ENCODE assay signal across 29 cellular contexts in the genomic region with DNA sequence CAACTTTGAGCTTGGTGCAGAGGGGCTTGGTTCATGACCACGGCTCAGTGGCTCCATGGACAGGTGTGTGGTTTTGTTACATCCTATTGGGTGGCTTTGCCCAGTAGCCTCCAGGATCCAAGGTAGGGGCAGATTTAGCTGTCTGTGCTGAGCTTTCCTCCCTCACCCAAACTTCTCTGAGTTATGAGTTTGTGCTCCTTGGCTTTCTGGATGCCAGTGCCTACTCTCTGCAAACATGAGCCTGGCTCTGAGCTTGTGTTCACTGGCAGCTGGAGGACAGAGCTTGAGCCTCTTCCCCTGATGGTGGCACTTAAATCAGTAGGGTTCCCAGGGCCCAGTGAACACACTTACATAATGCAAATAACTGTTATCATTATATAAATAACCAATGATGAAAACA.
"Had no signal": no experiment of that assay in that cellular context is flagged by ENCODE, and none has a peak within 500 bp of the region (broad histone marks: within the 10 kb centered on the region; RNA-seq: fewer than 3 reads in every experiment).

No MANE protein-coding gene starts in this region.

- H3K4me2 ChIP-seq: neural progenitor cell had no signal

- H3K27ac ChIP-seq: left lung, lower lobe of right lung, neural progenitor cell, neutrophil, ovary, right atrium auricular region, skin epidermis, testis, thyroid gland, upper lobe of right lung had no signal

- FAIRE-seq: keratinocyte, urothelium cell line had no signal

- H2AFZ ChIP-seq: neural progenitor cell had no signal

- H3K27me3 ChIP-seq: left lung, neural progenitor cell, neutrophil, ovary, right atrium auricular region, stomach, testis, thyroid gland, transverse colon, upper lobe of right lung had no signal

- H3K4me1 ChIP-seq: left lung, lower lobe of right lung, neural progenitor cell, right atrium auricular region, testis had no signal

- H3K9me3 ChIP-seq: left lung, lower lobe of right lung, neutrophil, ovary, right atrium auricular region, stomach, testis, thyroid gland, transverse colon, upper lobe of right lung had no signal

- ATAC-seq: left cardiac atrium; left lung; lower lobe of right lung; naive thymus-derived CD8-positive, alpha-beta T cell; sciatic nerve; stimulated activated naive B cell treated with anti-CD40 and anti-IgM and Interleukin-4, amounts not matched to agents 10 μg/mL and 1 μg/mL and 100 μg/mL, for 72 hours; stimulated activated naive CD8-positive, alpha-beta T cell treated with anti-CD3 and anti-CD28 coated beads, Interleukin-15, Interleukin-2, amounts not matched to agents 100 U/mL and 50 U/mL, for 24 hours; upper lobe of right lung had no signal

- H3K36me3 ChIP-seq: left lung, lower lobe of right lung, neural progenitor cell, neutrophil, ovary, right atrium auricular region, stomach, thyroid gland, transverse colon, upper lobe of right lung had no signal

- DNase-seq: hippocampal formation; kidney glomerular epithelial cell; left cardiac atrium; left lung; lower lobe of right lung; mammary epithelial cell; mesenchymal stem cell; naive thymus-derived CD8-positive, alpha-beta T cell; nephron progenitor cell; occipital lobe; ovary; stimulated activated CD4-positive, alpha-beta T cell treated with anti-CD3 and anti-CD28 coated beads, Interleukin-12 subunit alpha, Interleukin-12 subunit beta, amount 100 ng/mL, for 4 hours; stimulated activated CD4-positive, alpha-beta T cell treated with anti-CD3 and anti-CD28 coated beads, Interleukin-15, amount 100 ng/mL, for 24 hours; stimulated activated CD4-positive, alpha-beta T cell treated with anti-CD3 and anti-CD28 coated beads, Interleukin-2, amount 100 ng/mL, for 24 hours; stimulated activated CD4-positive, alpha-beta T cell treated with anti-CD3 and anti-CD28 coated beads, Interleukin-4, amount 100 ng/mL, for 1 hour; stimulated activated naive B cell treated with anti-CD40 and anti-IgM and Interleukin-4, amounts not matched to agents 10 μg/mL and 1 μg/mL and 100 μg/mL, for 72 hours; stimulated activated naive CD8-positive, alpha-beta T cell treated with anti-CD3 and anti-CD28 coated beads, Interleukin-15, Interleukin-2, amounts not matched to agents 100 U/mL and 50 U/mL, for 24 hours; stomach; testis; thyroid gland; transverse colon; upper lobe of right lung had no signal

- H3K9ac ChIP-seq: neural progenitor cell had no signal

- H3K4me3 ChIP-seq: left lung, lower lobe of right lung, neural progenitor cell, ovary, right atrium auricular region, skin epidermis, stomach, testis, thyroid gland, transverse colon, upper lobe of right lung had no signal
